1 cellular context compared by ENCODE assay signal in the genomic region with DNA sequence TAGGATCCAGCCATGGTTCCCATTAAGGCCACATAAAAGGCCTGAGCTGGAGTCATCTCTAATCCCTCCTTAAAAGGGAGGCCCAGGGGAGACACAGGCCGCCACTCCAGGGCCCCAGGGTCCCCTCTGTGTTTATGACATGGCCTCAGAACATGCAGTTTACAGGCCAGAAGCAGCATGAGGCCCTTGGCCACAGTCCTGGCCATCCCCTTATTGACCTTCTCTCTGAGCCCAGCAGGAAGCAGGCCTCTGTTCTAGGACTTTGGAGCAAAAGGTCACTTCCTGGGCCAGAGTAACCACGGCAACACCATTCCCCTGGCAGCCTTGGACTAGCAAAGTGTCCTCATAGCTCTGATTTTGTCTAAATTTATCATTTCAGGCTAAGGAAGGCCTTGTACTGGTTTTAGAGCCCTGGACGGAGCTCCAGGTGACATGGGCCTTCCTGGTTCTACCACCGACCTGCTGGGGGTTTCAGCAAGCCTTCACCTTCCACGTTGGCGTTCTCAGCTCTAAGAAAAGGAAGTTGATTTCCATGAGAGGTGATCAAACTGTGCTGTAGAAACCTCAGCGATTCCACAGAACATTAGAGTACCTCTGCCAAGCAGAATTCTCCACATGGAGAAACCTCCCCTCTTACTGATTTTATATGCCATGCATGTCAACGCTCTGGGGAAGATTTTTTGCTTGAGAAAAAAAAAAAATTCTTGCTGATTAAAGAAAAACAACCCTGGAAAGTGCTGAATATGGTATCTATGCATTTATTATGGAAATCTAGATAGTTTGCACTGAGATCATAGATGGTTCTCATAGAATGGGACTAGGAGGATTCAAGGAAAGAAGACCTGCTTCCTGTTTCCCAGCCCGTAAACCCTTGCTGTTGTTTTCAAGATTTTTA.
A peak's percentile ranks its signal among the peaks of the same experiment; 100 is the strongest.
TF ChIP-seq lines count a peak whose summit lies in the region.

No MANE protein-coding gene starts in this region.

TF ChIP-seq in K562, 482 proteins besides CTCF, POLR2A, EP300 and RAD21 (continued from another document):
- TF ChIP-seq RFX1 (IDR thresholded peaks at IDR 0.05), result peak; percentile 94
- TF ChIP-seq POLR3A (IDR thresholded peaks at IDR 0.05; ENCODE audit: borderline replicate concordance, extremely low read depth, insufficient read depth, insufficient read length), result no peak
- TF ChIP-seq ZNF316 (IDR thresholded peaks at IDR 0.05), result 0 out of 2 replicates have a peak, but pooled peaks have one; percentile 19
- no peak for TF ChIP-seq OTX1 (CRISPR knock-in tag; IDR thresholded peaks at IDR 0.05)
- TF ChIP-seq, protein P1, sequence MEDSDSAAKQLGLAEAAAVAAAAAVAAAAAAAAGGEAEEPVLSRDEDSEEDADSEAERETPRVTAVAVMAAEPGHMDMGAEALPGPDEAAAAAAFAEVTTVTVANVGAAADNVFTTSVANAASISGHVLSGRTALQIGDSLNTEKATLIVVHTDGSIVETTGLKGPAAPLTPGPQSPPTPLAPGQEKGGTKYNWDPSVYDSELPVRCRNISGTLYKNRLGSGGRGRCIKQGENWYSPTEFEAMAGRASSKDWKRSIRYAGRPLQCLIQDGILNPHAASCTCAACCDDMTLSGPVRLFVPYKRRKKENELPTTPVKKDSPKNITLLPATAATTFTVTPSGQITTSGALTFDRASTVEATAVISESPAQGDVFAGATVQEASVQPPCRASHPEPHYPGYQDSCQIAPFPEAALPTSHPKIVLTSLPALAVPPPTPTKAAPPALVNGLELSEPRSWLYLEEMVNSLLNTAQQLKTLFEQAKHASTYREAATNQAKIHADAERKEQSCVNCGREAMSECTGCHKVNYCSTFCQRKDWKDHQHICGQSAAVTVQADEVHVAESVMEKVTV (CRISPR knock-in tag; IDR thresholded peaks at IDR 0.05), result no peak
- TF ChIP-seq RBM34 (IDR thresholded peaks at IDR 0.05; ENCODE audit: borderline replicate concordance, insufficient read depth, low read length), result no peak
- 0 out of 2 replicates have a peak, but pooled peaks have one; percentile 6 for TF ChIP-seq ZNF324 (CRISPR knock-in tag; IDR thresholded peaks at IDR 0.05)
- TF ChIP-seq ETS2 (tag; IDR thresholded peaks at IDR 0.05; ENCODE audit: borderline replicate concordance, poor library complexity, severe bottlenecking), result no peak
- 0 out of 2 replicates have a peak, but pooled peaks have one; percentile 41 for TF ChIP-seq HDAC8 (tag; IDR thresholded peaks at IDR 0.05)
- TF ChIP-seq, protein P2, sequence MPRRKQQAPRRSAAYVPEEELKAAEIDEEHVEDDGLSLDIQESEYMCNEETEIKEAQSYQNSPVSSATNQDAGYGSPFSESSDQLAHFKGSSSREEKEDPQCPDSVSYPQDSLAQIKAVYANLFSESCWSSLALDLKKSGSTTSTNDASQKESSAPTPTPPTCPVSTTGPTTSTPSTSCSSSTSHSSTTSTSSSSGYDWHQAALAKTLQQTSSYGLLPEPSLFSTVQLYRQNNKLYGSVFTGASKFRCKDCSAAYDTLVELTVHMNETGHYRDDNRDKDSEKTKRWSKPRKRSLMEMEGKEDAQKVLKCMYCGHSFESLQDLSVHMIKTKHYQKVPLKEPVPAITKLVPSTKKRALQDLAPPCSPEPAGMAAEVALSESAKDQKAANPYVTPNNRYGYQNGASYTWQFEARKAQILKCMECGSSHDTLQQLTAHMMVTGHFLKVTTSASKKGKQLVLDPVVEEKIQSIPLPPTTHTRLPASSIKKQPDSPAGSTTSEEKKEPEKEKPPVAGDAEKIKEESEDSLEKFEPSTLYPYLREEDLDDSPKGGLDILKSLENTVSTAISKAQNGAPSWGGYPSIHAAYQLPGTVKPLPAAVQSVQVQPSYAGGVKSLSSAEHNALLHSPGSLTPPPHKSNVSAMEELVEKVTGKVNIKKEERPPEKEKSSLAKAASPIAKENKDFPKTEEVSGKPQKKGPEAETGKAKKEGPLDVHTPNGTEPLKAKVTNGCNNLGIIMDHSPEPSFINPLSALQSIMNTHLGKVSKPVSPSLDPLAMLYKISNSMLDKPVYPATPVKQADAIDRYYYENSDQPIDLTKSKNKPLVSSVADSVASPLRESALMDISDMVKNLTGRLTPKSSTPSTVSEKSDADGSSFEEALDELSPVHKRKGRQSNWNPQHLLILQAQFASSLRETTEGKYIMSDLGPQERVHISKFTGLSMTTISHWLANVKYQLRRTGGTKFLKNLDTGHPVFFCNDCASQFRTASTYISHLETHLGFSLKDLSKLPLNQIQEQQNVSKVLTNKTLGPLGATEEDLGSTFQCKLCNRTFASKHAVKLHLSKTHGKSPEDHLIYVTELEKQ (CRISPR knock-in tag; IDR thresholded peaks at IDR 0.05), result no peak
- no peak for TF ChIP-seq RBM14 (IDR thresholded peaks at IDR 0.05; ENCODE audit: borderline replicate concordance, insufficient read depth, low read depth, low read length)
- TF ChIP-seq, protein P3, sequence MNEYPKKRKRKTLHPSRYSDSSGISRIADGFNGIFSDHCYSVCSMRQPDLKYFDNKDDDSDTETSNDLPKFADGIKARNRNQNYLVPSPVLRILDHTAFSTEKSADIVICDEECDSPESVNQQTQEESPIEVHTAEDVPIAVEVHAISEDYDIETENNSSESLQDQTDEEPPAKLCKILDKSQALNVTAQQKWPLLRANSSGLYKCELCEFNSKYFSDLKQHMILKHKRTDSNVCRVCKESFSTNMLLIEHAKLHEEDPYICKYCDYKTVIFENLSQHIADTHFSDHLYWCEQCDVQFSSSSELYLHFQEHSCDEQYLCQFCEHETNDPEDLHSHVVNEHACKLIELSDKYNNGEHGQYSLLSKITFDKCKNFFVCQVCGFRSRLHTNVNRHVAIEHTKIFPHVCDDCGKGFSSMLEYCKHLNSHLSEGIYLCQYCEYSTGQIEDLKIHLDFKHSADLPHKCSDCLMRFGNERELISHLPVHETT (CRISPR knock-in tag; conservative IDR thresholded peaks at IDR 0.05 in 1 of 2, IDR thresholded peaks at IDR 0.05 in 1 of 2), result 0 out of 4 replicates have a peak, but pooled peaks of 1 of the 2 experiments have one; percentile 41
- TF ChIP-seq, protein P4, sequence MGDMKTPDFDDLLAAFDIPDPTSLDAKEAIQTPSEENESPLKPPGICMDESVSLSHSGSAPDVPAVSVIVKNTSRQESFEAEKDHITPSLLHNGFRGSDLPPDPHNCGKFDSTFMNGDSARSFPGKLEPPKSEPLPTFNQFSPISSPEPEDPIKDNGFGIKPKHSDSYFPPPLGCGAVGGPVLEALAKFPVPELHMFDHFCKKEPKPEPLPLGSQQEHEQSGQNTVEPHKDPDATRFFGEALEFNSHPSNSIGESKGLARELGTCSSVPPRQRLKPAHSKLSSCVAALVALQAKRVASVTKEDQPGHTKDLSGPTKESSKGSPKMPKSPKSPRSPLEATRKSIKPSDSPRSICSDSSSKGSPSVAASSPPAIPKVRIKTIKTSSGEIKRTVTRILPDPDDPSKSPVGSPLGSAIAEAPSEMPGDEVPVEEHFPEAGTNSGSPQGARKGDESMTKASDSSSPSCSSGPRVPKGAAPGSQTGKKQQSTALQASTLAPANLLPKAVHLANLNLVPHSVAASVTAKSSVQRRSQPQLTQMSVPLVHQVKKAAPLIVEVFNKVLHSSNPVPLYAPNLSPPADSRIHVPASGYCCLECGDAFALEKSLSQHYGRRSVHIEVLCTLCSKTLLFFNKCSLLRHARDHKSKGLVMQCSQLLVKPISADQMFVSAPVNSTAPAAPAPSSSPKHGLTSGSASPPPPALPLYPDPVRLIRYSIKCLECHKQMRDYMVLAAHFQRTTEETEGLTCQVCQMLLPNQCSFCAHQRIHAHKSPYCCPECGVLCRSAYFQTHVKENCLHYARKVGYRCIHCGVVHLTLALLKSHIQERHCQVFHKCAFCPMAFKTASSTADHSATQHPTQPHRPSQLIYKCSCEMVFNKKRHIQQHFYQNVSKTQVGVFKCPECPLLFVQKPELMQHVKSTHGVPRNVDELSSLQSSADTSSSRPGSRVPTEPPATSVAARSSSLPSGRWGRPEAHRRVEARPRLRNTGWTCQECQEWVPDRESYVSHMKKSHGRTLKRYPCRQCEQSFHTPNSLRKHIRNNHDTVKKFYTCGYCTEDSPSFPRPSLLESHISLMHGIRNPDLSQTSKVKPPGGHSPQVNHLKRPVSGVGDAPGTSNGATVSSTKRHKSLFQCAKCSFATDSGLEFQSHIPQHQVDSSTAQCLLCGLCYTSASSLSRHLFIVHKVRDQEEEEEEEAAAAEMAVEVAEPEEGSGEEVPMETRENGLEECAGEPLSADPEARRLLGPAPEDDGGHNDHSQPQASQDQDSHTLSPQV (IDR thresholded peaks at IDR 0.05), result peak; percentile 59; the same call in 1 of the 2 replicates
- TF ChIP-seq PHB2 (IDR thresholded peaks at IDR 0.05; ENCODE audit: low read depth), result no peak
- no peak for TF ChIP-seq PRPF4 (IDR thresholded peaks at IDR 0.05; ENCODE audit: insufficient read depth, low read depth, low read length, poor library complexity, severe bottlenecking)
- TF ChIP-seq, protein P5, sequence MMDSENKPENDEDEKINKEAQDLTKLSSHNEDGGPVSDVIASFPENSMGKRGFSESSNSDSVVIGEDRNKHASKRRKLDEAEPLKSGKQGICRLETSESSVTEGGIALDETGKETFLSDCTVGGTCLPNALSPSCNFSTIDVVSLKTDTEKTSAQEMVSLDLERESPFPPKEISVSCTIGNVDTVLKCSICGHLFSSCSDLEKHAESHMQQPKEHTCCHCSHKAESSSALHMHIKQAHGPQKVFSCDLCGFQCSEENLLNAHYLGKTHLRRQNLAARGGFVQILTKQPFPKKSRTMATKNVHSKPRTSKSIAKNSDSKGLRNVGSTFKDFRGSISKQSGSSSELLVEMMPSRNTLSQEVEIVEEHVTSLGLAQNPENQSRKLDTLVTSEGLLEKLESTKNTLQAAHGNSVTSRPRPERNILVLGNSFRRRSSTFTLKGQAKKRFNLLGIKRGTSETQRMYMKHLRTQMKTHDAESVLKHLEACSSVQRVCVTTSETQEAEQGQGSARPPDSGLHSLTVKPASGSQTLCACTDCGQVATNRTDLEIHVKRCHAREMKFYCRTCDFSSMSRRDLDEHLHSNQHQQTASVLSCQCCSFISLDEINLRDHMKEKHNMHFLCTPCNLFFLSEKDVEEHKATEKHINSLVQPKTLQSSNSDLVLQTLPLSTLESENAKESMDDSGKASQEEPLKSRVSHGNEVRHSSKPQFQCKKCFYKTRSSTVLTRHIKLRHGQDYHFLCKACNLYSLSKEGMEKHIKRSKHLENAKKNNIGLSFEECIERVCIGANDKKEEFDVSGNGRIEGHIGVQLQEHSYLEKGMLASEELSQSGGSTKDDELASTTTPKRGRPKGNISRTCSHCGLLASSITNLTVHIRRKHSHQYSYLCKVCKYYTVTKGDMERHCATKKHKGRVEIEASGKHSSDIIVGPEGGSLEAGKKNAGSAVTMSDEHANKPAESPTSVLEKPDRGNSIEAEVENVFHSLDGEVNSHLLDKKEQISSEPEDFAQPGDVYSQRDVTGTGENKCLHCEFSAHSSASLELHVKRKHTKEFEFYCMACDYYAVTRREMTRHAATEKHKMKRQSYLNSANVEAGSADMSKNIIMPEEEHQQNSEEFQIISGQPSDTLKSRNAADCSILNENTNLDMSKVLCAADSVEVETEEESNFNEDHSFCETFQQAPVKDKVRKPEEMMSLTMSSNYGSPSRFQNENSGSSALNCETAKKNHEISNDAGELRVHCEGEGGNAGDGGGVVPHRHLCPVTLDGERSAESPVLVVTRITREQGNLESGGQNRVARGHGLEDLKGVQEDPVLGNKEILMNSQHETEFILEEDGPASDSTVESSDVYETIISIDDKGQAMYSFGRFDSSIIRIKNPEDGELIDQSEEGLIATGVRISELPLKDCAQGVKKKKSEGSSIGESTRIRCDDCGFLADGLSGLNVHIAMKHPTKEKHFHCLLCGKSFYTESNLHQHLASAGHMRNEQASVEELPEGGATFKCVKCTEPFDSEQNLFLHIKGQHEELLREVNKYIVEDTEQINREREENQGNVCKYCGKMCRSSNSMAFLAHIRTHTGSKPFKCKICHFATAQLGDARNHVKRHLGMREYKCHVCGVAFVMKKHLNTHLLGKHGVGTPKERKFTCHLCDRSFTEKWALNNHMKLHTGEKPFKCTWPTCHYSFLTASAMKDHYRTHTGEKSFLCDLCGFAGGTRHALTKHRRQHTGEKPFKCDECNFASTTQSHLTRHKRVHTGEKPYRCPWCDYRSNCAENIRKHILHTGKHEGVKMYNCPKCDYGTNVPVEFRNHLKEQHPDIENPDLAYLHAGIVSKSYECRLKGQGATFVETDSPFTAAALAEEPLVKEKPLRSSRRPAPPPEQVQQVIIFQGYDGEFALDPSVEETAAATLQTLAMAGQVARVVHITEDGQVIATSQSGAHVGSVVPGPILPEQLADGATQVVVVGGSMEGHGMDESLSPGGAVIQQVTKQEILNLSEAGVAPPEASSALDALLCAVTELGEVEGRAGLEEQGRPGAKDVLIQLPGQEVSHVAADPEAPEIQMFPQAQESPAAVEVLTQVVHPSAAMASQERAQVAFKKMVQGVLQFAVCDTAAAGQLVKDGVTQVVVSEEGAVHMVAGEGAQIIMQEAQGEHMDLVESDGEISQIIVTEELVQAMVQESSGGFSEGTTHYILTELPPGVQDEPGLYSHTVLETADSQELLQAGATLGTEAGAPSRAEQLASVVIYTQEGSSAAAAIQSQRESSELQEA (IDR thresholded peaks at IDR 0.05; ENCODE audit: low read depth), result no peak
- TF ChIP-seq, protein P6, sequence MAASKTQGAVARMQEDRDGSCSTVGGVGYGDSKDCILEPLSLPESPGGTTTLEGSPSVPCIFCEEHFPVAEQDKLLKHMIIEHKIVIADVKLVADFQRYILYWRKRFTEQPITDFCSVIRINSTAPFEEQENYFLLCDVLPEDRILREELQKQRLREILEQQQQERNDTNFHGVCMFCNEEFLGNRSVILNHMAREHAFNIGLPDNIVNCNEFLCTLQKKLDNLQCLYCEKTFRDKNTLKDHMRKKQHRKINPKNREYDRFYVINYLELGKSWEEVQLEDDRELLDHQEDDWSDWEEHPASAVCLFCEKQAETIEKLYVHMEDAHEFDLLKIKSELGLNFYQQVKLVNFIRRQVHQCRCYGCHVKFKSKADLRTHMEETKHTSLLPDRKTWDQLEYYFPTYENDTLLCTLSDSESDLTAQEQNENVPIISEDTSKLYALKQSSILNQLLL (CRISPR knock-in tag; IDR thresholded peaks at IDR 0.05; ENCODE audit: borderline replicate concordance), result no peak
- TF ChIP-seq ZKSCAN8 (CRISPR knock-in tag; IDR thresholded peaks at IDR 0.05), result no peak
- no peak for TF ChIP-seq XRCC4 (IDR thresholded peaks at IDR 0.05; ENCODE audit: extremely low read depth, insufficient read depth, insufficient read length)
- TF ChIP-seq DIDO1 (tag; IDR thresholded peaks at IDR 0.05; ENCODE audit: low read depth), result no peak
- TF ChIP-seq ZNF175 (CRISPR knock-in tag; IDR thresholded peaks at IDR 0.05; ENCODE audit: low read depth), result peak; percentile 81; the same call in 1 of the 2 replicates
- TF ChIP-seq CSDE1 (IDR thresholded peaks at IDR 0.05), result 0 out of 4 replicates have a peak, but pooled peaks of 1 of the 2 experiments have one; percentile 46
- peak; percentile 52 for TF ChIP-seq ZFX (CRISPR knock-in tag; IDR thresholded peaks at IDR 0.05)
- peak; percentile 54 for TF ChIP-seq GABPA (tag; conservative IDR thresholded peaks at IDR 0.05; ENCODE audit: low read depth)
- TF ChIP-seq ZNF589 (CRISPR knock-in tag; IDR thresholded peaks at IDR 0.05; ENCODE audit: low read depth), result peak; percentile 64; the same call in 1 of the 2 replicates
- TF ChIP-seq ZNF311 (CRISPR knock-in tag; IDR thresholded peaks at IDR 0.05), result peak; percentile 21; the same call in 1 of the 2 replicates
- no peak for TF ChIP-seq ZNF644 (tag; IDR thresholded peaks at IDR 0.05; ENCODE audit: low read depth)
